Comparison of ENCODE assay signal across 10 cellular contexts in the genomic region with DNA sequence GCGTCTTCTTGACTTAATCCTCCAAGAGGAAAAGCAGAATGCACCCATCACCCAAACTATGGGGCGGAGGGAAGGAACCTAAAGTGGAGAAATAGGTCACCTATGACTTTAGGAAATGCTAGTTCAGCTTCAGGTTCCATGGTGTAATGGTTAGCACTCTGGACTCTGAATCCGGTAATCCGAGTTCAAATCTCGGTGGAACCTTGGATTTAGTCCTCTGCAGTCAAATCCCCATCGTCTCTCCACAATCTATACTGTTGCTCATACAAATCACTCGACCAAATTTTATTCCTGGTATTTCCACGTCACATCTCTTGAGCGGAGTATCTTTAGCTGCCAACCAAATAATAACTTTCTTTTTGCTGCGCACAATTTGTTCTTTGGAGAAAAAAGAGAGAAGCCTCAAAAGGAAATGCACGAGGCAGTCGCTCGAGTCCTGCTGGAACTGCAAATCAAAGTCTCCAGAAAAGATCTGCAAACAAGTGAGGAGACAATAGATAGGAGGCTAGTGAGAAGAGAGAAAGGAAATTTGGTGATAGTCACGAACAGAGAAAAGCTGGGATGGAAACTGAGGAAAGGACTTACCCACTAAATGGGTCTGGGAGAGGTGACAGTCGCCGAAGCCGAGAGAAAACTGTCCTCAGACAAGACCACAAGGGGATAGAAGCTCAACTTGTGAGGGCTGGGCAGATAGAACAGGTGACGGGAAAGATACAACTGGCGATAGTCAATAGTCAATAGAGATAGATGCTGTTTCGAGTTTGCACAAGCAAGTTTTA. TPM values are rescaled to one million over a fixed set of nuclear protein-coding genes. Genes with fewer than 3 reads are reported as not detected.
A peak's percentile ranks its signal among the peaks of the same experiment; 100 is the strongest.
DNase-seq lines count a peak whose midpoint lies in the region; ATAC-seq lines count a peak whose summit lies in the region.
"Had no signal": no experiment of that assay in that cellular context is flagged by ENCODE, and none has a peak within 500 bp of the region (broad histone marks: within the 10 kb centered on the region; RNA-seq: fewer than 3 reads in every experiment).

No MANE protein-coding gene starts in this region.

- H3K4me1 Mint-ChIP-seq in effector memory CD8-positive, alpha-beta T cell (ENCODE audit: low read depth in 2 of 2), result peaks cover 4 to 5% of the 10 kb centered on the region in 2 donors

- H3K27ac Mint-ChIP-seq in effector memory CD8-positive, alpha-beta T cell, result peak overlapping the region in 1 of 2 donors; percentile 3
- H3K27ac Mint-ChIP-seq in activated naive CD4-positive, alpha-beta T cell treated with anti-CD3 and anti-CD28 coated beads, Interleukin-2, amount 50 U/mL, for 72 hours, result peak overlapping the region in 1 of 2 donors; percentile 6

- H3K4me3 Mint-ChIP-seq in effector memory CD8-positive, alpha-beta T cell, result peak overlapping the region; percentile 4 to 13

- peaks cover 84 to 95% of the 10 kb centered on the region in 2 donors for H3K27me3 Mint-ChIP-seq in effector memory CD8-positive, alpha-beta T cell

- H3K36me3 Mint-ChIP-seq in effector memory CD8-positive, alpha-beta T cell (ENCODE audit: insufficient read depth), result peaks cover 35% of the 10 kb centered on the region
- H3K36me3 Mint-ChIP-seq in activated naive CD4-positive, alpha-beta T cell treated with anti-CD3 and anti-CD28 coated beads, Interleukin-2, amount 50 U/mL, for 72 hours, result peaks cover 49 to 50% of the 10 kb centered on the region in 2 donors

- H3K9me3 Mint-ChIP-seq in effector memory CD8-positive, alpha-beta T cell, result peaks cover 11 to 22% of the 10 kb centered on the region in 2 donors
- H3K9me3 Mint-ChIP-seq in activated naive CD4-positive, alpha-beta T cell treated with anti-CD3 and anti-CD28 coated beads, Interleukin-2, amount 50 U/mL, for 72 hours, result peaks cover 29 to 38% of the 10 kb centered on the region in 2 donors

- ATAC-seq in effector memory CD8-positive, alpha-beta T cell (replicated peaks), result no peak
- no peak for ATAC-seq in HG03095 (IDR thresholded peaks at IDR 0.05; ENCODE audit: unreplicated experiment)
- no peak for ATAC-seq in activated naive CD4-positive, alpha-beta T cell treated with anti-CD3 and anti-CD28 coated beads, Interleukin-2, amount 50 U/mL, for 72 hours

- DNase-seq in NCI-H82 (lab: John Stamatoyannopoulos, UW) (peak; percentile 63), NCI-H82 treated with DMSO at 0.1 percent for 48 hours (lab: John Stamatoyannopoulos, UW; ENCODE audit: unreplicated experiment) (no peak), NCI-H460 (ENCODE audit: extremely low read depth, low read depth) (peak; percentile 86), renal cortical epithelial cell (ENCODE audit: low read depth) (peak; percentile 50), germinal center (ENCODE audit: low spot score) (no peak)
- DNase-seq in effector memory CD8-positive, alpha-beta T cell, result no peak
- DNase-seq in activated naive CD4-positive, alpha-beta T cell treated with anti-CD3 and anti-CD28 coated beads, Interleukin-2, amount 50 U/mL, for 72 hours (ENCODE audit: low spot score in 2 of 2), result no peak

RNA-seq across cellular contexts. Expression of gene POM121L2, which starts 16.6 kb away (rescaled TPM):
- not detected in 2 replicates for total RNA-seq in NCI-H460 (2014; rRNA removed; shearing (Covaris generic))
- polyA plus RNA-seq in NCI-H460 (2014; cell fraction: nucleus; rRNA removed), result not detected in 2 replicates
- not detected in 2 replicates for total RNA-seq in renal cortical epithelial cell
- not detected for total RNA-seq in activated naive CD4-positive, alpha-beta T cell treated with anti-CD3 and anti-CD28 coated beads, Interleukin-2, amount 50 U/mL, for 72 hours
- total RNA-seq: glomerular endothelial cell had no signal
- polyA plus RNA-seq: thymus had no signal

RNA-seq across cellular contexts. Expression of gene PRSS16, which starts 48.0 kb away (rescaled TPM):
- total RNA-seq in NCI-H460 (2014; rRNA removed; shearing (Covaris generic)), result 4.1 and 5.0 TPM in 2 replicates
- 0.88 and 6.4 TPM in 2 replicates for polyA plus RNA-seq in NCI-H460 (2014; cell fraction: nucleus; rRNA removed)
- 2.6 and 3.4 TPM in 2 replicates for total RNA-seq in renal cortical epithelial cell
- 1 to 10 TPM; 1.3 to 2.5 TPM for total RNA-seq in activated naive CD4-positive, alpha-beta T cell treated with anti-CD3 and anti-CD28 coated beads, Interleukin-2, amount 50 U/mL, for 72 hours
- total RNA-seq: glomerular endothelial cell had no signal

Comparison
In these comparisons a context has a peak if more than half of its experiments do, and no peak if none do; other contexts are left out.
1. DNase-seq: peak in NCI-H82 (single experiment), NCI-H460 (single experiment) and renal cortical epithelial cell (single experiment); none in NCI-H82 treated with DMSO at 0.1 percent for 48 hours (single experiment), effector memory CD8-positive, alpha-beta T cell (0 of 3), activated naive CD4-positive, alpha-beta T cell treated with anti-CD3 and anti-CD28 coated beads, Interleukin-2, amount 50 U/mL, for 72 hours (0 of 2) and germinal center (single experiment).